In the genomic region with DNA sequence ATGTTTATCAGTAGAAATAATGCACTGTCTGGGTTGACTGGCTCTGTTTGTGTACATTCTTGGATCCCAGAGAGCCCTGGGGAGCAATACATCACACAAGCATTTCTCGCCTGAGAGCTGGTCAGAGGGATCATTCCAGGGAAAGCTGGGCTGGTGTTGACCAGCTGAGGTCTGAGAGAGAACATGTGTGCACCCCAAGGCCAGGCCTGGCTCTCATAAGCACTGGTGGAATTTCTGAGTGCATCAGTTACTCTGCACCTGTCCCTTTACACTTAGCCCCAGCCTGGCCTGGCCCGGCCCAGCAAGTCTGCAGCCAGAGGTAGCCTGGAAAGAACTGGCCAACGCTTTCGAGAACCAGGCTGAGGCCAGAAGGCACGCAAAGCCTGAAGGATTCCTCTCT, we compare ENCODE assay signal across 27 cellular contexts. TPM values are rescaled to one million over a fixed set of nuclear protein-coding genes. Genes with fewer than 3 reads are reported as not detected.
DNase-seq lines count a peak whose midpoint lies in the region; ATAC-seq and TF ChIP-seq lines count a peak whose summit lies in the region.
"Had no signal": no experiment of that assay in that cellular context is flagged by ENCODE, and none has a peak within 500 bp of the region (broad histone marks: within the 10 kb centered on the region; RNA-seq: fewer than 3 reads in every experiment).

No MANE protein-coding gene starts in this region.

- in situ Hi-C loops in gastrocnemius medialis (cut with MboI; ENCODE audit: low sequenced_read_pairs in 4 of 4) = no loop called here

- no peaks in the 10 kb centered on the region for H3K9me3 ChIP-seq in AG04450 (ENCODE audit: control insufficient read depth, insufficient read depth, low read length)
- no peaks in the 10 kb centered on the region for H3K9me3 ChIP-seq in ascending aorta
- no peaks in the 10 kb centered on the region for H3K9me3 ChIP-seq in left ventricle myocardium inferior (replicated peaks)
- no peaks in the 10 kb centered on the region for H3K9me3 ChIP-seq in gastrocnemius medialis
- H3K9me3 ChIP-seq: BE2C, prostate gland, upper lobe of right lung had no signal

- peaks cover 9 to 54% of the 10 kb centered on the region in 2 donors for H3K4me1 ChIP-seq in ascending aorta
- peaks cover 24% of the 10 kb centered on the region for H3K4me1 ChIP-seq in left ventricle myocardium inferior
- H3K4me1 ChIP-seq in gastrocnemius medialis = peaks cover 10 to 14% of the 10 kb centered on the region in 2 donors
- H3K4me1 ChIP-seq: prostate gland, upper lobe of right lung had no signal

- H3K27me3 ChIP-seq in AG04450 (ENCODE audit: control insufficient read depth, insufficient read depth, low read length) (peaks cover 2% of the 10 kb centered on the region), ascending aorta (no peaks in the 10 kb centered on the region), left ventricle myocardium inferior (ENCODE audit: low read depth) (no peaks in the 10 kb centered on the region), gastrocnemius medialis (peaks cover 0 to 6% (median 0%) of the 10 kb centered on the region in 3 donors)
- H3K27me3 ChIP-seq: BE2C, upper lobe of right lung had no signal

- intact Hi-C loops in ascending aorta (cut with DNase I) = no loop called here
- intact Hi-C loops in left ventricle myocardium inferior (cut with micrococcal nuclease) = no loop called here
- intact Hi-C loops in gastrocnemius medialis (cut with DNase I; ENCODE audit: low total_unique reads) = no loop called here

- DNase-seq in AG04450 (ENCODE audit: low read depth, low spot score) = no peak
- no peak for DNase-seq in ascending aorta (ENCODE audit: low spot score in 2 of 2)
- DNase-seq in left ventricle myocardium inferior = peak; percentile 49
- peak in 1 of 2 donors; percentile 50 for DNase-seq in gastrocnemius medialis
- no peak for DNase-seq in HT-29 (ENCODE audit: low spot score)
- DNase-seq in ureter (ENCODE audit: low spot score) = no peak
- DNase-seq: activated CD4-positive, alpha-beta T cell treated with anti-CD3 and anti-CD28 coated beads for 4 hours; activated CD8-positive, alpha-beta memory T cell treated with anti-CD3 and anti-CD28 coated beads for 24 hours; BE2C; CD8-positive, alpha-beta T cell; glutamatergic neuron; GM23248; HFFc6; midbrain; MM.1S; naive thymus-derived CD8-positive, alpha-beta T cell; NCI-H1930; NCI-H524 treated with DMSO at 0.1 percent for 48 hours; occipital lobe; PC-9; SHP77; stimulated activated naive CD4-positive, alpha-beta T cell; upper lobe of right lung had no signal

- TF ChIP-seq CTCF in AG04450 (IDR thresholded peaks at IDR 0.05; ENCODE audit: low read depth, low read length) (no peak), ascending aorta (IDR thresholded peaks at IDR 0.05) (no peak), left ventricle myocardium inferior (IDR thresholded peaks at IDR 0.05; ENCODE audit: borderline replicate concordance) (no peak), gastrocnemius medialis (IDR thresholded peaks at IDR 0.05 in 4 of 5, conservative IDR thresholded peaks at IDR 0.05 in 1 of 5) (no peak)

- CTCF ChIA-PET in AG04450 (lab: Charles Lee) = no interaction called here

- no peak for TF ChIP-seq POLR2A in gastrocnemius medialis (IDR thresholded peaks at IDR 0.05)

- H3K36me3 ChIP-seq in ascending aorta = no peaks in the 10 kb centered on the region
- H3K36me3 ChIP-seq in left ventricle myocardium inferior = no peaks in the 10 kb centered on the region
- no peaks in the 10 kb centered on the region for H3K36me3 ChIP-seq in gastrocnemius medialis
- H3K36me3 ChIP-seq: BE2C, prostate gland, upper lobe of right lung had no signal

- peak; percentile 28 to 57 for ATAC-seq in gastrocnemius medialis
- ATAC-seq in GM21825 (IDR thresholded peaks at IDR 0.05; ENCODE audit: unreplicated experiment) = no peak
- ATAC-seq in HG02938 (IDR thresholded peaks at IDR 0.05; ENCODE audit: unreplicated experiment) = no peak
- ATAC-seq: CD8-positive, alpha-beta T cell; naive thymus-derived CD8-positive, alpha-beta T cell; upper lobe of right lung had no signal

- H3K4me3 ChIP-seq in AG04450 (ENCODE audit: low read depth, low read length) (no peak overlapping the region), ascending aorta (no peak overlapping the region), left ventricle myocardium inferior (no peak overlapping the region), gastrocnemius medialis (no peak overlapping the region)
- H3K4me3 ChIP-seq: GM23248, PC-9, prostate gland, skin epidermis, upper lobe of right lung had no signal

- H3K27ac ChIP-seq in AG04450 (ENCODE audit: low read depth, low read length) (peak overlapping the region; percentile 21), ascending aorta (peak overlapping the region; percentile 62 to 76), left ventricle myocardium inferior (replicated peaks) (peak overlapping the region; percentile 69), gastrocnemius medialis (peak overlapping the region; percentile 2 to 52 (median 36))
- H3K27ac ChIP-seq: GM23248, PC-9, prostate gland, skin epidermis, upper lobe of right lung had no signal

- POLR2A ChIA-PET in AG04450 (lab: Yijun Ruan, JAX) = interaction anchor here (1.1 to 1.2 kb wide), 2 partner anchors 22 to 25 kb away, joined by 4 read pairs; no protein-coding TSS in a partner anchor

RNA-seq across cellular contexts. Expression of a gene that starts 30.0 kb away (rescaled TPM):
- 44.3 and 61.8 TPM in 2 replicates for polyA plus RNA-seq in AG04450 (2011; rRNA removed)
- polyA minus RNA-seq in AG04450 (2011; rRNA and poly(A)+ RNA removed) = 45.0 and 60.1 TPM in 2 replicates
- total RNA-seq in ascending aorta (383 TPM), left ventricle myocardium inferior (26.5 TPM), gastrocnemius medialis (10 to 100 TPM; 19.8 to 51.9 (median 28.8) TPM), ureter (6.8 TPM)
- 0.31 and 2.6 TPM in 2 replicates for total RNA-seq in HT-29 (2014; rRNA removed; shearing (Covaris generic))

Comparison
In these comparisons a context has a peak if more than half of its experiments do, and no peak if none do; other contexts are left out.
1. ATAC-seq: peak in gastrocnemius medialis (2 of 2); none in GM21825 (single experiment) and HG02938 (single experiment).
2. Peak in every context shown above with its lines, with median percentiles within 50 percentile points of each other: H3K27ac ChIP-seq.